In genomic region chr17:36864230-36864629, GRCh38 we compare ENCODE assay signal across 16 cellular contexts.
"Had no signal": no experiment of that assay in that cellular context is flagged by ENCODE, and none has a peak within 500 bp of the region (broad histone marks: within the 10 kb centered on the region; RNA-seq: fewer than 3 reads in every experiment).

No MANE protein-coding gene starts in this region.

- H3K4me1 Mint-ChIP-seq: natural killer cell; stimulated activated naive B cell treated with anti-CD40 and anti-IgM and Interleukin-4, amounts not matched to agents 10 μg/mL and 1 μg/mL and 100 μg/mL, for 72 hours had no signal

- H3K36me3 Mint-ChIP-seq: natural killer cell; stimulated activated naive B cell treated with anti-CD40 and anti-IgM and Interleukin-4, amounts not matched to agents 10 μg/mL and 1 μg/mL and 100 μg/mL, for 72 hours had no signal

- H3K79me2 ChIP-seq: parathyroid adenoma had no signal

- H3K9me3 Mint-ChIP-seq: effector memory CD8-positive, alpha-beta T cell; natural killer cell; stimulated activated naive B cell treated with anti-CD40 and anti-IgM and Interleukin-4, amounts not matched to agents 10 μg/mL and 1 μg/mL and 100 μg/mL, for 72 hours; stimulated activated naive CD8-positive, alpha-beta T cell treated with anti-CD3 and anti-CD28 coated beads, Interleukin-15, Interleukin-2, amounts not matched to agents 100 ng/mL and 50 ng/mL, for 24 hours had no signal

- H3K4me3 ChIP-seq: lower lobe of right lung, right lobe of liver, thoracic aorta, tibial nerve, upper lobe of left lung had no signal

- DNase-seq: cortex of kidney; effector memory CD8-positive, alpha-beta T cell; left ventricle myocardium superior; lower lobe of right lung; natural killer cell; right lobe of liver; small intestine; stimulated activated CD4-positive, alpha-beta T cell treated with anti-CD3 and anti-CD28 coated beads, Interleukin-15, amount 100 ng/mL, for 24 hours; stimulated activated CD4-positive, alpha-beta T cell treated with anti-CD3 and anti-CD28 coated beads, Interleukin-2, amount 100 ng/mL, for 48 hours; stimulated activated naive B cell treated with anti-CD40 and anti-IgM and Interleukin-4, amounts not matched to agents 10 μg/mL and 1 μg/mL and 100 μg/mL, for 72 hours; upper lobe of left lung had no signal

- H3K27ac ChIP-seq: lower lobe of right lung, parathyroid adenoma, right lobe of liver, thoracic aorta, tibial nerve, upper lobe of left lung had no signal

- H3K4me3 Mint-ChIP-seq: effector memory CD8-positive, alpha-beta T cell; natural killer cell; stimulated activated naive B cell treated with anti-CD40 and anti-IgM and Interleukin-4, amounts not matched to agents 10 μg/mL and 1 μg/mL and 100 μg/mL, for 72 hours; stimulated activated naive CD8-positive, alpha-beta T cell treated with anti-CD3 and anti-CD28 coated beads, Interleukin-15, Interleukin-2, amounts not matched to agents 100 ng/mL and 50 ng/mL, for 24 hours had no signal

- H3K27ac Mint-ChIP-seq: effector memory CD8-positive, alpha-beta T cell; natural killer cell; progenitor cell of endocrine pancreas; stimulated activated naive B cell treated with anti-CD40 and anti-IgM and Interleukin-4, amounts not matched to agents 10 μg/mL and 1 μg/mL and 100 μg/mL, for 72 hours; stimulated activated naive CD8-positive, alpha-beta T cell treated with anti-CD3 and anti-CD28 coated beads, Interleukin-15, Interleukin-2, amounts not matched to agents 100 ng/mL and 50 ng/mL, for 24 hours had no signal

- H3K9ac ChIP-seq: parathyroid adenoma had no signal

- H3K27me3 ChIP-seq: right lobe of liver, upper lobe of left lung had no signal

- H3K36me3 ChIP-seq: lower lobe of right lung, right lobe of liver, thoracic aorta, tibial nerve, upper lobe of left lung had no signal

- H3K4me1 ChIP-seq: lower lobe of right lung, parathyroid adenoma, right lobe of liver, tibial nerve, upper lobe of left lung had no signal

- ATAC-seq: effector memory CD8-positive, alpha-beta T cell; left ventricle myocardium superior; lower lobe of right lung; natural killer cell; right lobe of liver; stimulated activated naive B cell treated with anti-CD40 and anti-IgM and Interleukin-4, amounts not matched to agents 10 μg/mL and 1 μg/mL and 100 μg/mL, for 72 hours had no signal

- H2AFZ ChIP-seq: parathyroid adenoma had no signal

- H3K9me3 ChIP-seq: lower lobe of right lung, right lobe of liver, thoracic aorta, tibial nerve, upper lobe of left lung had no signal
